Comparison of ENCODE assay signal across 1 cellular context in the genomic region with DNA sequence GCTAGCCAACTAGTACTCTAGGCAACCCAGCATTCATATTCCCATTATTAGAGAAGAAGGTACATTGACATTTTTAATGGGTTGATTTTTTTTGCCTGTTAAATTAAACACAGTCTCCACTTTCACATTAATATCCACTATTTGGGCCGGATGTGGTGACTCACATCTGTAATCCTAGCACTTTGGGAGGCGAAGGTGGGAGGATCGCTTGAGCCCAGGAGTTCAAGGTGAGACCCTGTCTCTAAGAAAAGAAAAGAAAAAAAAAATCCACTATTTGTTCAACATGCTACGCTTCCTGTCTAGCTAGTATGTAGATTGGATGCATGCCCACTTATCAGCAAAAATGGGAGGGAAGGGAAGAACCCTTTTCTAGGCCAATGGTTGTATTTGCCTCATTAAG.
TF ChIP-seq lines count a peak whose summit lies in the region.

No MANE protein-coding gene starts in this region.

TF ChIP-seq in K562, 482 proteins besides CTCF, POLR2A, EP300 and RAD21 (continued from another document):
- TF ChIP-seq POLR3A (IDR thresholded peaks at IDR 0.05; ENCODE audit: borderline replicate concordance, extremely low read depth, insufficient read depth, insufficient read length) (no peak), CBFA2T3 (IDR thresholded peaks at IDR 0.05) (no peak), ZNF232 (CRISPR knock-in tag; IDR thresholded peaks at IDR 0.05) (no peak), NFRKB (IDR thresholded peaks at IDR 0.05; ENCODE audit: low read depth) (no peak), ZNF3 (CRISPR knock-in tag; IDR thresholded peaks at IDR 0.05) (no peak), FOSL1 (tag; conservative IDR thresholded peaks at IDR 0.05) (no peak), FOXJ3 (CRISPR knock-in tag; IDR thresholded peaks at IDR 0.05) (no peak)
- TF ChIP-seq, protein P1, sequence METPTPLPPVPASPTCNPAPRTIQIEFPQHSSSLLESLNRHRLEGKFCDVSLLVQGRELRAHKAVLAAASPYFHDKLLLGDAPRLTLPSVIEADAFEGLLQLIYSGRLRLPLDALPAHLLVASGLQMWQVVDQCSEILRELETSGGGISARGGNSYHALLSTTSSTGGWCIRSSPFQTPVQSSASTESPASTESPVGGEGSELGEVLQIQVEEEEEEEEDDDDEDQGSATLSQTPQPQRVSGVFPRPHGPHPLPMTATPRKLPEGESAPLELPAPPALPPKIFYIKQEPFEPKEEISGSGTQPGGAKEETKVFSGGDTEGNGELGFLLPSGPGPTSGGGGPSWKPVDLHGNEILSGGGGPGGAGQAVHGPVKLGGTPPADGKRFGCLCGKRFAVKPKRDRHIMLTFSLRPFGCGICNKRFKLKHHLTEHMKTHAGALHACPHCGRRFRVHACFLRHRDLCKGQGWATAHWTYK (CRISPR knock-in tag; IDR thresholded peaks at IDR 0.05) = no peak
- TF ChIP-seq, protein P2, sequence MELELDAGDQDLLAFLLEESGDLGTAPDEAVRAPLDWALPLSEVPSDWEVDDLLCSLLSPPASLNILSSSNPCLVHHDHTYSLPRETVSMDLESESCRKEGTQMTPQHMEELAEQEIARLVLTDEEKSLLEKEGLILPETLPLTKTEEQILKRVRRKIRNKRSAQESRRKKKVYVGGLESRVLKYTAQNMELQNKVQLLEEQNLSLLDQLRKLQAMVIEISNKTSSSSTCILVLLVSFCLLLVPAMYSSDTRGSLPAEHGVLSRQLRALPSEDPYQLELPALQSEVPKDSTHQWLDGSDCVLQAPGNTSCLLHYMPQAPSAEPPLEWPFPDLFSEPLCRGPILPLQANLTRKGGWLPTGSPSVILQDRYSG (tag; conservative IDR thresholded peaks at IDR 0.05; ENCODE audit: low read depth) = no peak
- TF ChIP-seq, protein P3, sequence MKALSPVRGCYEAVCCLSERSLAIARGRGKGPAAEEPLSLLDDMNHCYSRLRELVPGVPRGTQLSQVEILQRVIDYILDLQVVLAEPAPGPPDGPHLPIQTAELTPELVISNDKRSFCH (CRISPR knock-in tag; IDR thresholded peaks at IDR 0.05) = no peak
- TF ChIP-seq, protein P3 (tag; IDR thresholded peaks at IDR 0.05) = no peak
- TF ChIP-seq, protein P4, sequence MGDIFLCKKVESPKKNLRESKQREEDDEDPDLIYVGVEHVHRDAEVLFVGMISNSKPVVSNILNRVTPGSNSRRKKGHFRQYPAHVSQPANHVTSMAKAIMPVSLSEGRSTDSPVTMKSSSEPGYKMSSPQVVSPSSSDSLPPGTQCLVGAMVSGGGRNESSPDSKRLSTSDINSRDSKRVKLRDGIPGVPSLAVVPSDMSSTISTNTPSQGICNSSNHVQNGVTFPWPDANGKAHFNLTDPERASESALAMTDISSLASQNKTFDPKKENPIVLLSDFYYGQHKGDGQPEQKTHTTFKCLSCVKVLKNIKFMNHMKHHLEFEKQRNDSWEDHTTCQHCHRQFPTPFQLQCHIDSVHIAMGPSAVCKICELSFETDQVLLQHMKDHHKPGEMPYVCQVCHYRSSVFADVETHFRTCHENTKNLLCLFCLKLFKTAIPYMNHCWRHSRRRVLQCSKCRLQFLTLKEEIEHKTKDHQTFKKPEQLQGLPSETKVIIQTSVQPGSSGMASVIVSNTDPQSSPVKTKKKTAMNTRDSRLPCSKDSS (IDR thresholded peaks at IDR 0.05; ENCODE audit: low read depth, partially characterized antibody) = no peak
